14 cellular contexts compared by ENCODE assay signal in genomic region chr22:39504071-39504470, GRCh38. TPM values are rescaled to one million over a fixed set of nuclear protein-coding genes. Genes with fewer than 3 reads are reported as not detected.
A peak's percentile ranks its signal among the peaks of the same experiment; 100 is the strongest.
DNase-seq lines count a peak whose midpoint lies in the region; ATAC-seq and TF ChIP-seq lines count a peak whose summit lies in the region.
"Had no signal": no experiment of that assay in that cellular context is flagged by ENCODE, and none has a peak within 500 bp of the region (broad histone marks: within the 10 kb centered on the region; RNA-seq: fewer than 3 reads in every experiment).

No MANE protein-coding gene starts in this region.

- peaks cover 46% of the 10 kb centered on the region for H3K36me3 ChIP-seq in CD4-positive, CD25-positive, alpha-beta regulatory T cell (ENCODE audit: control insufficient read depth, insufficient read depth, low read length)
- H3K36me3 ChIP-seq in HCT116 (ENCODE audit: control insufficient read depth in 1 of 2, insufficient read depth in 2 of 2, low read length in 2 of 2), result peaks cover 25 to 48% of the 10 kb centered on the region in 2 experiments
- H3K36me3 ChIP-seq in naive thymus-derived CD4-positive, alpha-beta T cell (ENCODE audit: control insufficient read depth in 2 of 3, insufficient read depth in 3 of 3, low read length in 3 of 3), result peaks cover 25 to 57% (median 25%) of the 10 kb centered on the region in 3 experiments

- peak overlapping the region; percentile 80 for H3K4me2 ChIP-seq in HCT116 (ENCODE audit: low read length)

- no peak overlapping the region for H3K27ac ChIP-seq in CD4-positive, CD25-positive, alpha-beta regulatory T cell (ENCODE audit: insufficient read depth, low read length, poor library complexity, severe bottlenecking)
- H3K27ac ChIP-seq in HCT116 (ENCODE audit: low read depth, low read length), result no peak overlapping the region
- H3K27ac ChIP-seq in naive thymus-derived CD4-positive, alpha-beta T cell (ENCODE audit: low read depth, low read length), result no peak overlapping the region

- TF ChIP-seq CTCF in HCT116 (IDR thresholded peaks at IDR 0.05 in 2 of 3, conservative IDR thresholded peaks at IDR 0.05 in 1 of 3; ENCODE audit: borderline replicate concordance in 1 of 3, insufficient read depth in 1 of 3, low read depth in 2 of 3, low read length in 2 of 3), result no peak
- TF ChIP-seq CTCF in nephron progenitor cell (IDR thresholded peaks at IDR 0.05), result no peak

- H3K4me3 ChIP-seq in CD4-positive, CD25-positive, alpha-beta regulatory T cell (ENCODE audit: low read depth, low read length), result peak overlapping the region; percentile 90
- peak overlapping the region in 1 of 2 experiments; percentile 92; a peak in 2 of 4 replicates for H3K4me3 ChIP-seq in HCT116 (replicated peaks in 1 of 2; ENCODE audit: low read depth in 1 of 2, low read length in 2 of 2)
- no peak overlapping the region for H3K4me3 ChIP-seq in naive thymus-derived CD4-positive, alpha-beta T cell (ENCODE audit: low read length)

- H3K4me1 ChIP-seq in CD4-positive, CD25-positive, alpha-beta regulatory T cell (ENCODE audit: control insufficient read depth, insufficient read depth, low read length, poor library complexity, severe bottlenecking), result peaks cover 35% of the 10 kb centered on the region
- peaks cover 16 to 26% of the 10 kb centered on the region in 2 experiments for H3K4me1 ChIP-seq in HCT116 (ENCODE audit: control insufficient read depth in 1 of 2, insufficient read depth in 2 of 2, low read length in 2 of 2)
- peaks cover 20 to 21% of the 10 kb centered on the region in 2 donors for H3K4me1 ChIP-seq in naive thymus-derived CD4-positive, alpha-beta T cell (ENCODE audit: control insufficient read depth in 2 of 2, insufficient read depth in 2 of 2, low read length in 2 of 2)

- DNase-seq in CD4-positive, CD25-positive, alpha-beta regulatory T cell, result no peak
- DNase-seq in HCT116 (ENCODE audit: low read depth, low spot score) (no peak), nephron progenitor cell (no peak), H4 (ENCODE audit: low spot score) (no peak), D341Med (ENCODE audit: low spot score) (no peak)
- no peak for DNase-seq in activated naive CD4-positive, alpha-beta T cell treated with anti-CD3 and anti-CD28 coated beads, Interleukin-2, amount 50 U/mL, for 72 hours (ENCODE audit: low spot score in 2 of 2)
- DNase-seq in naive thymus-derived CD4-positive, alpha-beta T cell, result no peak
- DNase-seq: activated CD8-positive, alpha-beta memory T cell treated with anti-CD3 and anti-CD28 coated beads for 24 hours; NCI-H146; NCI-H82; retina; testis had no signal

- peak overlapping the region; percentile 21 to 97 (median 91) for H3K4me3 Mint-ChIP-seq in CD4-positive, CD25-positive, alpha-beta regulatory T cell
- peak overlapping the region in 9 of 10 donors; percentile 75 to 100 (median 94) for H3K4me3 Mint-ChIP-seq in naive thymus-derived CD4-positive, alpha-beta T cell
- H3K4me3 Mint-ChIP-seq in nephron progenitor cell, result no peak overlapping the region

- CTCF ChIA-PET in HCT116 (lab: Charles Lee), result interaction anchor here (0.8 to 2.7 kb wide), 3 partner anchors 10 to 25 kb away, joined by 3 to 19 read pairs (median 8); partner anchors contain the start of gene ATF4
- CTCF ChIA-PET in naive thymus-derived CD4-positive, alpha-beta T cell (lab: Charles Lee), result interaction anchor here (0.6 to 1.8 kb wide), 3 partner anchors 11 to 334 kb away, joined by 3 to 8 read pairs (median 3); no protein-coding TSS in a partner anchor

- peak overlapping the region in 1 of 3 donors; percentile 91 for H3K27ac Mint-ChIP-seq in CD4-positive, CD25-positive, alpha-beta regulatory T cell
- H3K27ac Mint-ChIP-seq in activated naive CD4-positive, alpha-beta T cell treated with anti-CD3 and anti-CD28 coated beads, Interleukin-2, amount 50 U/mL, for 72 hours, result peak overlapping the region; percentile 37 to 51
- H3K27ac Mint-ChIP-seq in naive thymus-derived CD4-positive, alpha-beta T cell, result peak overlapping the region in 5 of 9 donors; percentile 25 to 93 (median 86)
- no peak overlapping the region for H3K27ac Mint-ChIP-seq in nephron progenitor cell

- peaks cover 6 to 54% (median 37%) of the 10 kb centered on the region in 4 donors for H3K4me1 Mint-ChIP-seq in CD4-positive, CD25-positive, alpha-beta regulatory T cell
- H3K4me1 Mint-ChIP-seq in naive thymus-derived CD4-positive, alpha-beta T cell, result peaks cover 31 to 59% (median 51%) of the 10 kb centered on the region in 7 donors
- H3K4me1 Mint-ChIP-seq in nephron progenitor cell, result peaks cover 45% of the 10 kb centered on the region

- BruUV-seq in HCT116 (replicated peaks; lab: Mats Ljungman, UMichigan), result no TSS peak

- RAD21 ChIA-PET in HCT116 (lab: Charles Lee; ENCODE audit: low non-redundant PET in 1 of 2, low total read pairs in 2 of 2, uncharacterized antibody in 2 of 2, unreplicated experiment in 2 of 2), result no interaction called here

- intact Hi-C loops in HCT116 (cut with micrococcal nuclease), result no loop called here
- intact Hi-C loops in naive thymus-derived CD4-positive, alpha-beta T cell (cut with micrococcal nuclease), result no loop called here

- H3K27me3 ChIP-seq in CD4-positive, CD25-positive, alpha-beta regulatory T cell (ENCODE audit: control insufficient read depth, insufficient read depth, low read length), result no peaks in the 10 kb centered on the region
- no peaks in the 10 kb centered on the region for H3K27me3 ChIP-seq in HCT116 (ENCODE audit: insufficient read depth, low read length)
- no peaks in the 10 kb centered on the region for H3K27me3 ChIP-seq in naive thymus-derived CD4-positive, alpha-beta T cell (ENCODE audit: control insufficient read depth in 2 of 2, insufficient read depth in 2 of 2, low read length in 2 of 2)
- H3K27me3 ChIP-seq: testis had no signal

- H3K79me2 ChIP-seq in HCT116 (ENCODE audit: insufficient read depth, low read length), result peaks cover 70% of the 10 kb centered on the region

- H3K9me3 ChIP-seq in CD4-positive, CD25-positive, alpha-beta regulatory T cell (ENCODE audit: control insufficient read depth in 2 of 2, low read length in 2 of 2), result no peaks in the 10 kb centered on the region
- no peaks in the 10 kb centered on the region for H3K9me3 ChIP-seq in HCT116 (ENCODE audit: control insufficient read depth in 1 of 2, insufficient read depth in 1 of 2, low read depth in 1 of 2, low read length in 2 of 2)
- no peaks in the 10 kb centered on the region for H3K9me3 ChIP-seq in naive thymus-derived CD4-positive, alpha-beta T cell (ENCODE audit: control insufficient read depth in 2 of 3, low read length in 3 of 3)
- H3K9me3 ChIP-seq: testis had no signal

- H4K20me1 ChIP-seq in HCT116 (ENCODE audit: insufficient read depth), result no peaks in the 10 kb centered on the region; the same call in 1 of the 2 replicates

- no peaks in the 10 kb centered on the region for H3K27me3 Mint-ChIP-seq in CD4-positive, CD25-positive, alpha-beta regulatory T cell
- H3K27me3 Mint-ChIP-seq in naive thymus-derived CD4-positive, alpha-beta T cell, result no peaks in the 10 kb centered on the region
- peaks cover 8% of the 10 kb centered on the region for H3K27me3 Mint-ChIP-seq in nephron progenitor cell (ENCODE audit: low read depth, poor library complexity)
- H3K27me3 Mint-ChIP-seq: memory B cell had no signal

- no peak for TF ChIP-seq RAD21 in HCT116 (IDR thresholded peaks at IDR 0.05; ENCODE audit: low read depth)

- no peak for ATAC-seq in CD4-positive, CD25-positive, alpha-beta regulatory T cell (ENCODE audit: low read depth in 2 of 2)
- no peak for ATAC-seq in HCT116
- no peak for ATAC-seq in activated naive CD4-positive, alpha-beta T cell treated with anti-CD3 and anti-CD28 coated beads, Interleukin-2, amount 50 U/mL, for 72 hours
- no peak for ATAC-seq in naive thymus-derived CD4-positive, alpha-beta T cell
- no peak for ATAC-seq in GM18873 (IDR thresholded peaks at IDR 0.05; ENCODE audit: low FRiP score, unreplicated experiment)

- POLR2A ChIA-PET in HCT116 (lab: Charles Lee), result interaction anchor here (1.1 to 4.2 kb wide), 2 partner anchors 10 to 16 kb away, joined by 4 to 37 read pairs; partner anchors contain the start of gene ATF4
- POLR2A ChIA-PET in naive thymus-derived CD4-positive, alpha-beta T cell (lab: Charles Lee), result interaction anchor here (0.6 to 7.9 kb wide), 6 partner anchors 10 to 104 kb away, joined by 3 to 93 read pairs (median 6); partner anchors contain the start of genes ATF4 and TAB1

- no peak for TF ChIP-seq POLR2A in HCT116 (IDR thresholded peaks at IDR 0.05; ENCODE audit: borderline replicate concordance, extremely low read depth, insufficient read depth, insufficient read length)

- H3K9ac ChIP-seq in HCT116 (ENCODE audit: low read length), result peak overlapping the region; percentile 96; the same call in 1 of the 2 replicates

- no peak overlapping the region for H2AFZ ChIP-seq in HCT116 (ENCODE audit: low read depth, low read length, poor library complexity, severe bottlenecking)

- peaks cover 0 to 2% (median 0%) of the 10 kb centered on the region in 7 donors for H3K9me3 Mint-ChIP-seq in CD4-positive, CD25-positive, alpha-beta regulatory T cell
- no peaks in the 10 kb centered on the region for H3K9me3 Mint-ChIP-seq in activated naive CD4-positive, alpha-beta T cell treated with anti-CD3 and anti-CD28 coated beads, Interleukin-2, amount 50 U/mL, for 72 hours
- no peaks in the 10 kb centered on the region for H3K9me3 Mint-ChIP-seq in naive thymus-derived CD4-positive, alpha-beta T cell
- no peaks in the 10 kb centered on the region for H3K9me3 Mint-ChIP-seq in nephron progenitor cell
- H3K9me3 Mint-ChIP-seq: memory B cell had no signal

- H3K36me3 Mint-ChIP-seq in CD4-positive, CD25-positive, alpha-beta regulatory T cell, result peaks cover 29% of the 10 kb centered on the region
- H3K36me3 Mint-ChIP-seq in activated naive CD4-positive, alpha-beta T cell treated with anti-CD3 and anti-CD28 coated beads, Interleukin-2, amount 50 U/mL, for 72 hours, result peaks cover 28 to 44% of the 10 kb centered on the region in 2 donors
- peaks cover 11 to 34% (median 20%) of the 10 kb centered on the region in 5 donors for H3K36me3 Mint-ChIP-seq in naive thymus-derived CD4-positive, alpha-beta T cell
- peaks cover 42% of the 10 kb centered on the region for H3K36me3 Mint-ChIP-seq in nephron progenitor cell (ENCODE audit: low read depth)

- H3K9me2 ChIP-seq in HCT116 (ENCODE audit: insufficient read depth), result no peaks in the 10 kb centered on the region

RNA-seq across cellular contexts. Expression of gene MIEF1, which starts 2.0 kb away (rescaled TPM):
- total RNA-seq in CD4-positive, CD25-positive, alpha-beta regulatory T cell, result 16.0 TPM
- polyA plus RNA-seq in CD4-positive, CD25-positive, alpha-beta regulatory T cell, result 10 to 100 TPM; 24.0 to 39.8 (median 29.8) TPM
- total RNA-seq in HCT116 (2021; ENCODE audit: unreplicated experiment), result 42.8 TPM
- polyA plus RNA-seq in HCT116 (2012), result 23.4 and 23.7 TPM in 2 replicates
- 10 to 100 TPM; 37.5 to 52.2 TPM for total RNA-seq in activated naive CD4-positive, alpha-beta T cell treated with anti-CD3 and anti-CD28 coated beads, Interleukin-2, amount 50 U/mL, for 72 hours
- total RNA-seq in naive thymus-derived CD4-positive, alpha-beta T cell, result 10 to 100 TPM; 17.5 to 42.3 (median 37.3) TPM
- polyA plus RNA-seq in naive thymus-derived CD4-positive, alpha-beta T cell, result 10 to 100 TPM; 27.8 to 33.2 TPM
- total RNA-seq in H4 (2014; rRNA removed; shearing (Covaris generic)), result 18.0 and 19.8 TPM in 2 replicates

RNA-seq across cellular contexts. Expression of gene ATF4, which starts 16.3 kb away (rescaled TPM):
- 246 TPM for total RNA-seq in CD4-positive, CD25-positive, alpha-beta regulatory T cell
- polyA plus RNA-seq in CD4-positive, CD25-positive, alpha-beta regulatory T cell, result 10 to 100 TPM; 58.2 to 75.2 (median 69.1) TPM
- total RNA-seq in HCT116 (2021; ENCODE audit: unreplicated experiment), result 608 TPM
- 588 and 690 TPM in 2 replicates for polyA plus RNA-seq in HCT116 (2012)
- total RNA-seq in activated naive CD4-positive, alpha-beta T cell treated with anti-CD3 and anti-CD28 coated beads, Interleukin-2, amount 50 U/mL, for 72 hours, result 100 to 1,000 TPM; 460 to 506 TPM
- 100 to 1,000 TPM; 235 to 293 (median 244) TPM for total RNA-seq in naive thymus-derived CD4-positive, alpha-beta T cell
- polyA plus RNA-seq in naive thymus-derived CD4-positive, alpha-beta T cell, result 100 to 1,000 TPM in 1 of 2 donors, 10 to 100 TPM in 1; 68.9 to 118 TPM
- total RNA-seq in H4 (2014; rRNA removed; shearing (Covaris generic)), result 379 and 444 TPM in 2 replicates

RNA-seq across cellular contexts. Expression of gene RPS19BP1, which starts 28.5 kb away (rescaled TPM):
- 42.9 TPM for total RNA-seq in CD4-positive, CD25-positive, alpha-beta regulatory T cell
- 100 to 1,000 TPM; 102 to 117 (median 110) TPM for polyA plus RNA-seq in CD4-positive, CD25-positive, alpha-beta regulatory T cell
- 80.4 TPM for total RNA-seq in HCT116 (2021; ENCODE audit: unreplicated experiment)
- polyA plus RNA-seq in HCT116 (2012), result 69.1 and 86.9 TPM in 2 replicates
- 10 to 100 TPM; 47.6 to 64.2 TPM for total RNA-seq in activated naive CD4-positive, alpha-beta T cell treated with anti-CD3 and anti-CD28 coated beads, Interleukin-2, amount 50 U/mL, for 72 hours
- total RNA-seq in naive thymus-derived CD4-positive, alpha-beta T cell, result 10 to 100 TPM; 35.2 to 67.4 (median 61.5) TPM
- polyA plus RNA-seq in naive thymus-derived CD4-positive, alpha-beta T cell, result 100 to 1,000 TPM in 1 of 2 donors, 10 to 100 TPM in 1; 98.6 to 162 TPM
- 92.5 and 123 TPM in 2 replicates for total RNA-seq in H4 (2014; rRNA removed; shearing (Covaris generic))

RNA-seq across cellular contexts. Expression of gene MGAT3, which starts 47.3 kb away (rescaled TPM):
- 0.12 TPM for total RNA-seq in CD4-positive, CD25-positive, alpha-beta regulatory T cell
- polyA plus RNA-seq in CD4-positive, CD25-positive, alpha-beta regulatory T cell, result not detected
- total RNA-seq in HCT116 (2021; ENCODE audit: unreplicated experiment), result 0.20 TPM
- polyA plus RNA-seq in HCT116 (2012), result not detected in 2 replicates
- total RNA-seq in activated naive CD4-positive, alpha-beta T cell treated with anti-CD3 and anti-CD28 coated beads, Interleukin-2, amount 50 U/mL, for 72 hours, result 1 to 10 TPM; 1.9 to 2.8 TPM
- total RNA-seq in naive thymus-derived CD4-positive, alpha-beta T cell, result 1 to 10 TPM in 3 of 5 experiments, under 1 TPM in 2; 0.57 to 3.2 (median 1.0) TPM
- polyA plus RNA-seq in naive thymus-derived CD4-positive, alpha-beta T cell, result not detected
- total RNA-seq in H4 (2014; rRNA removed; shearing (Covaris generic)), result 0.80 and 1.1 TPM in 2 replicates
